Comparison of ENCODE assay signal across 1 cellular context in genomic region chr3:142888099-142888483, GRCh38.
A peak's percentile ranks its signal among the peaks of the same experiment; 100 is the strongest.
TF ChIP-seq lines count a peak whose summit lies in the region.

No MANE protein-coding gene starts in this region.

TF ChIP-seq in HepG2, 621 proteins besides CTCF, POLR2A, EP300 and RAD21 (continued from another document):
- TF ChIP-seq TFDP2 (CRISPR knock-in tag; IDR thresholded peaks at IDR 0.05) = peak; percentile 41; the same call in 1 of the 2 replicates
- TF ChIP-seq ZNF770 (CRISPR knock-in tag; IDR thresholded peaks at IDR 0.05) = peak; percentile 88
- TF ChIP-seq FLYWCH1 (CRISPR knock-in tag; IDR thresholded peaks at IDR 0.05) = no peak
- TF ChIP-seq ATF5 (CRISPR knock-in tag; IDR thresholded peaks at IDR 0.05; ENCODE audit: low read depth) = no peak
- peak; percentile 38; the same call in 1 of the 2 replicates for TF ChIP-seq ZNF816 (CRISPR knock-in tag; IDR thresholded peaks at IDR 0.05; ENCODE audit: borderline replicate concordance)
- 0 out of 2 replicates have a peak, but pooled peaks have one; percentile 3 for TF ChIP-seq ARID5B (CRISPR knock-in tag; IDR thresholded peaks at IDR 0.05)
- TF ChIP-seq MEIS1 (CRISPR knock-in tag; IDR thresholded peaks at IDR 0.05; ENCODE audit: borderline replicate concordance) = no peak
- TF ChIP-seq, protein P1, sequence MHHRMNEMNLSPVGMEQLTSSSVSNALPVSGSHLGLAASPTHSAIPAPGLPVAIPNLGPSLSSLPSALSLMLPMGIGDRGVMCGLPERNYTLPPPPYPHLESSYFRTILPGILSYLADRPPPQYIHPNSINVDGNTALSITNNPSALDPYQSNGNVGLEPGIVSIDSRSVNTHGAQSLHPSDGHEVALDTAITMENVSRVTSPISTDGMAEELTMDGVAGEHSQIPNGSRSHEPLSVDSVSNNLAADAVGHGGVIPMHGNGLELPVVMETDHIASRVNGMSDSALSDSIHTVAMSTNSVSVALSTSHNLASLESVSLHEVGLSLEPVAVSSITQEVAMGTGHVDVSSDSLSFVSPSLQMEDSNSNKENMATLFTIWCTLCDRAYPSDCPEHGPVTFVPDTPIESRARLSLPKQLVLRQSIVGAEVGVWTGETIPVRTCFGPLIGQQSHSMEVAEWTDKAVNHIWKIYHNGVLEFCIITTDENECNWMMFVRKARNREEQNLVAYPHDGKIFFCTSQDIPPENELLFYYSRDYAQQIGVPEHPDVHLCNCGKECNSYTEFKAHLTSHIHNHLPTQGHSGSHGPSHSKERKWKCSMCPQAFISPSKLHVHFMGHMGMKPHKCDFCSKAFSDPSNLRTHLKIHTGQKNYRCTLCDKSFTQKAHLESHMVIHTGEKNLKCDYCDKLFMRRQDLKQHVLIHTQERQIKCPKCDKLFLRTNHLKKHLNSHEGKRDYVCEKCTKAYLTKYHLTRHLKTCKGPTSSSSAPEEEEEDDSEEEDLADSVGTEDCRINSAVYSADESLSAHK (CRISPR knock-in tag; IDR thresholded peaks at IDR 0.05; ENCODE audit: borderline replicate concordance) = no peak
- TF ChIP-seq SRF (IDR thresholded peaks at IDR 0.05; ENCODE audit: low read depth, low read length) = peak; percentile 68; the same call in 1 of the 2 replicates
